In the genomic region with DNA sequence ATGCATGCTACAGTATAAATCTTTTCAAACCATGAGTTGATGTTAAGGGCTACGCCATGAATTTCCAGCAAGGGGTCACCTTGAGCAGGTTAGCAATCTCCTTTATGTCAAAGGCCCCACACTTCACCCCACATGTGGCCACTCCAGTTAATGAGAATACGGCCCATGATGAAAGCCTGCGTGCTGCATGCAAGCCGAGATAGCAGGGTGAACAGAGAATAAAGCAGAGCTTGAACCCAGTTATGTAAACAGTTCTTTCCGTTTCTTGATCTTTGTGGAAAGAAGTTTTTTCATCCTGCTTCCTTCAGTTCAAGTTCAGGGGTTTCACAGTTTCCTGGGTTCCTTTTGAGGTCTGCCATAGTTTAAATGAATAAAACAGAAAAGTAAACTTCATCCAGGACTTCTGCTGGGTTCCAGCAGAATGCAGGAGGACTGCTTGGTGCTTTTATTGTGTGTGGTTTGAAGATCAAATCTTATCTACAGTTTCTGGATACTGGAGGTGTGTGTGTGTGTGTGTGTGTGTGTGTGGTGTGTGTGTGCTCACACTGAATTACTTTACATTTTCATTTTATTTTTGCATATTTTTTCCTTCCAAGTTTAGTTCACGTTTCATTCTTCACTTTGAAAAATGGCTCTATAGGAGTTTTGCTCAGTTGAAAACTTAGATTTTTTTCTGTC, we compare ENCODE assay signal across 19 cellular contexts.
DNase-seq lines count a peak whose midpoint lies in the region; ATAC-seq and TF ChIP-seq lines count a peak whose summit lies in the region.
"Had no signal": no experiment of that assay in that cellular context is flagged by ENCODE, and none has a peak within 500 bp of the region (broad histone marks: within the 10 kb centered on the region; RNA-seq: fewer than 3 reads in every experiment).

No MANE protein-coding gene starts in this region.

- no peaks in the 10 kb centered on the region for H3K36me3 Mint-ChIP-seq in activated T-cell treated with anti-CD3 and anti-CD28 coated beads, Interleukin-2, amount 50 U/mL, for 72 hours (ENCODE audit: insufficient read depth in 2 of 2)
- H3K36me3 Mint-ChIP-seq in activated T-helper 17 cell treated with anti-CD3 and anti-CD28 coated beads, Interleukin-2, amount 50 U/mL, for 72 hours (ENCODE audit: low read depth) = no peaks in the 10 kb centered on the region
- H3K36me3 Mint-ChIP-seq in nephron (ENCODE audit: low read depth) = no peaks in the 10 kb centered on the region
- H3K36me3 Mint-ChIP-seq: naive B cell, WTC11 had no signal

- peak in 1 of 2 donors; percentile 15 for ATAC-seq in activated T-cell treated with anti-CD3 and anti-CD28 coated beads, Interleukin-2, amount 50 U/mL, for 72 hours (replicated peaks in 1 of 2)
- no peak for ATAC-seq in activated T-helper 17 cell treated with anti-CD3 and anti-CD28 coated beads, Interleukin-2, amount 50 U/mL, for 72 hours (replicated peaks)
- ATAC-seq in left lung = no peak
- ATAC-seq: esophagus mucosa, Right ventricle myocardium inferior, WTC11 had no signal

- H3K4me3 ChIP-seq in left lung = no peak overlapping the region
- H3K4me3 ChIP-seq: lung had no signal

- peaks cover 0 to 2% of the 10 kb centered on the region in 2 donors for H3K9me3 Mint-ChIP-seq in activated T-cell treated with anti-CD3 and anti-CD28 coated beads, Interleukin-2, amount 50 U/mL, for 72 hours
- H3K9me3 Mint-ChIP-seq in activated T-helper 17 cell treated with anti-CD3 and anti-CD28 coated beads, Interleukin-2, amount 50 U/mL, for 72 hours = no peaks in the 10 kb centered on the region
- no peaks in the 10 kb centered on the region for H3K9me3 Mint-ChIP-seq in nephron
- H3K9me3 Mint-ChIP-seq: naive B cell had no signal

- intact Hi-C loops in left lung (cut with DNase I) = no loop called here
- intact Hi-C loops in posterior cingulate gyrus (cut with DNase I) = no loop called here

- H3K9me3 ChIP-seq in left lung = no peaks in the 10 kb centered on the region

- peak overlapping the region in 1 of 2 donors; percentile 59 for H3K4me3 Mint-ChIP-seq in activated T-cell treated with anti-CD3 and anti-CD28 coated beads, Interleukin-2, amount 50 U/mL, for 72 hours
- H3K4me3 Mint-ChIP-seq in activated T-helper 17 cell treated with anti-CD3 and anti-CD28 coated beads, Interleukin-2, amount 50 U/mL, for 72 hours = peak overlapping the region; percentile 7
- H3K4me3 Mint-ChIP-seq in nephron = peak overlapping the region in 1 of 3 experiments; percentile 2
- H3K4me3 Mint-ChIP-seq: naive B cell, WTC11 had no signal

- peaks cover 28% of the 10 kb centered on the region for H3K4me1 Mint-ChIP-seq in activated T-cell treated with anti-CD3 and anti-CD28 coated beads, Interleukin-2, amount 50 U/mL, for 72 hours (ENCODE audit: low read depth)
- peaks cover 10% of the 10 kb centered on the region for H3K4me1 Mint-ChIP-seq in activated T-helper 17 cell treated with anti-CD3 and anti-CD28 coated beads, Interleukin-2, amount 50 U/mL, for 72 hours
- H3K4me1 Mint-ChIP-seq in nephron = peaks cover 23% of the 10 kb centered on the region
- H3K4me1 Mint-ChIP-seq: naive B cell had no signal

- no peak overlapping the region for H3K27ac ChIP-seq in left lung

- H3K27me3 ChIP-seq in left lung = no peaks in the 10 kb centered on the region

- peak overlapping the region; percentile 74 for H3K27ac Mint-ChIP-seq in activated T-cell treated with anti-CD3 and anti-CD28 coated beads, Interleukin-2, amount 50 U/mL, for 72 hours
- peak overlapping the region; percentile 12 for H3K27ac Mint-ChIP-seq in activated T-helper 17 cell treated with anti-CD3 and anti-CD28 coated beads, Interleukin-2, amount 50 U/mL, for 72 hours
- peak overlapping the region in 2 of 3 experiments; percentile 68 to 80 for H3K27ac Mint-ChIP-seq in nephron
- H3K27ac Mint-ChIP-seq: naive B cell, progenitor cell of endocrine pancreas, WTC11 had no signal

- TF ChIP-seq CTCF in nephron (IDR thresholded peaks at IDR 0.05; ENCODE audit: unreplicated experiment in 3 of 3) = no peak
- no peak for TF ChIP-seq CTCF in left lung (IDR thresholded peaks at IDR 0.05)

- H3K4me1 ChIP-seq in left lung = peaks cover 0 to 3% of the 10 kb centered on the region in 2 donors

- no peaks in the 10 kb centered on the region for H3K27me3 Mint-ChIP-seq in activated T-cell treated with anti-CD3 and anti-CD28 coated beads, Interleukin-2, amount 50 U/mL, for 72 hours (ENCODE audit: low read depth)
- H3K27me3 Mint-ChIP-seq in activated T-helper 17 cell treated with anti-CD3 and anti-CD28 coated beads, Interleukin-2, amount 50 U/mL, for 72 hours = no peaks in the 10 kb centered on the region
- no peaks in the 10 kb centered on the region for H3K27me3 Mint-ChIP-seq in nephron (ENCODE audit: low read depth)

- no peak for DNase-seq in activated T-cell treated with anti-CD3 and anti-CD28 coated beads, Interleukin-2, amount 50 U/mL, for 72 hours
- DNase-seq in activated T-cell treated with anti-CD3 and anti-CD28 coated beads, Interleukin-2, amount 50 U/mL, for 1 hour = no peak
- DNase-seq in HuH-7 (ENCODE audit: low spot score) = peak; percentile 4
- no peak for DNase-seq in left lung
- no peak for DNase-seq in posterior cingulate gyrus
- no peak for DNase-seq in activated gamma-delta T cell treated with Interleukin-2 at 50 U/mL for 16 hours
- DNase-seq: COR-L47; GOT3; naive B cell; NCI-H1930; NCI-H524 treated with DMSO at 0.1 percent for 48 hours; stimulated activated CD4-positive, alpha-beta T cell treated with anti-CD3 and anti-CD28 coated beads, Interleukin-4, amount 100 ng/mL, for 1 hour had no signal

- H3K36me3 ChIP-seq in left lung = no peaks in the 10 kb centered on the region

Comparison
In these comparisons a context has a peak if more than half of its experiments do, and no peak if none do; other contexts are left out.
1. H3K27ac Mint-ChIP-seq: peak in every context shown above with its lines; median percentile 74 in activated T-cell treated with anti-CD3 and anti-CD28 coated beads, Interleukin-2, amount 50 U/mL, for 72 hours; 74 in nephron; 12 in activated T-helper 17 cell treated with anti-CD3 and anti-CD28 coated beads, Interleukin-2, amount 50 U/mL, for 72 hours.